ENCODE assay signal across 1 cellular context in genomic region chr3:32569540-32570425, GRCh38.
A peak's percentile ranks its signal among the peaks of the same experiment; 100 is the strongest.
TF ChIP-seq lines count a peak whose summit lies in the region.

No MANE protein-coding gene starts in this region.

TF ChIP-seq in WTC11, 78 proteins besides CTCF, POLR2A, EP300 and RAD21 (continued from another document and continues in another):
- TF ChIP-seq ZSCAN18 (CRISPR knock-in tag; IDR thresholded peaks at IDR 0.05), result no peak
- 0 out of 2 replicates have a peak, but pooled peaks have one; percentile 2 for TF ChIP-seq ZBTB43 (CRISPR knock-in tag; IDR thresholded peaks at IDR 0.05)
- no peak for TF ChIP-seq ZNF532 (CRISPR knock-in tag; IDR thresholded peaks at IDR 0.05; ENCODE audit: borderline replicate concordance)
- TF ChIP-seq MYBL2 (CRISPR knock-in tag; IDR thresholded peaks at IDR 0.05), result no peak; the same call in 1 of the 2 replicates
- no peak for TF ChIP-seq EMX1 (CRISPR knock-in tag; IDR thresholded peaks at IDR 0.05)
- 0 out of 2 replicates have a peak, but pooled peaks have one; percentile 49 for TF ChIP-seq ZNF232 (CRISPR knock-in tag; IDR thresholded peaks at IDR 0.05)
- no peak for TF ChIP-seq ATF2 (CRISPR knock-in tag; IDR thresholded peaks at IDR 0.05; ENCODE audit: borderline replicate concordance, low read depth)
- no peak for TF ChIP-seq TCF7 (CRISPR knock-in tag; IDR thresholded peaks at IDR 0.05; ENCODE audit: low read depth)
- TF ChIP-seq USF1 (CRISPR knock-in tag; IDR thresholded peaks at IDR 0.05), result 0 out of 2 replicates have a peak, but pooled peaks have one; percentile 32
- no peak for TF ChIP-seq AFF4 (CRISPR knock-in tag; IDR thresholded peaks at IDR 0.05; ENCODE audit: borderline replicate concordance)
- TF ChIP-seq ZNF423 (CRISPR knock-in tag; IDR thresholded peaks at IDR 0.05), result no peak
- no peak for TF ChIP-seq KAT7 (CRISPR knock-in tag; IDR thresholded peaks at IDR 0.05; ENCODE audit: borderline replicate concordance)
- TF ChIP-seq JAZF1 (CRISPR knock-in tag; IDR thresholded peaks at IDR 0.05), result no peak
- 0 out of 2 replicates have a peak, but pooled peaks have one; percentile 35 for TF ChIP-seq FOXK1 (CRISPR knock-in tag; IDR thresholded peaks at IDR 0.05)
- no peak for TF ChIP-seq ZNF425 (CRISPR knock-in tag; conservative IDR thresholded peaks at IDR 0.05)
- no peak for TF ChIP-seq SMAD4 (CRISPR knock-in tag; IDR thresholded peaks at IDR 0.05)
- TF ChIP-seq MAX (CRISPR knock-in tag; IDR thresholded peaks at IDR 0.05), result peak; percentile 48; the same call in 1 of the 2 replicates
- no peak for TF ChIP-seq USF2 (CRISPR knock-in tag; IDR thresholded peaks at IDR 0.05)
- 0 out of 2 replicates have a peak, but pooled peaks have one; percentile 41 for TF ChIP-seq HMGXB4 (CRISPR knock-in tag; IDR thresholded peaks at IDR 0.05)
- TF ChIP-seq ZNF281 (CRISPR knock-in tag; IDR thresholded peaks at IDR 0.05), result no peak
- TF ChIP-seq SP1 (CRISPR knock-in tag; conservative IDR thresholded peaks at IDR 0.05), result 0 out of 2 replicates have a peak, but pooled peaks have one; percentile 9
- TF ChIP-seq SOX15 (CRISPR knock-in tag; IDR thresholded peaks at IDR 0.05), result no peak
- TF ChIP-seq PRDM15 (CRISPR knock-in tag; IDR thresholded peaks at IDR 0.05), result no peak
